ENCODE assay signal across 1 cellular context in genomic region chr11:62925745-62926668, GRCh38.
A peak's percentile ranks its signal among the peaks of the same experiment; 100 is the strongest.
TF ChIP-seq lines count a peak whose summit lies in the region.

No MANE protein-coding gene starts in this region.

TF ChIP-seq in K562, 482 proteins besides CTCF, POLR2A, EP300 and RAD21:
- TF ChIP-seq ILK (tag; IDR thresholded peaks at IDR 0.05; ENCODE audit: borderline replicate concordance, low read depth) (no peak), ZSCAN29 (IDR thresholded peaks at IDR 0.05) (peak; percentile 88)
TF ChIP-seq in K562: peak in this region for 1.
